Comparison of ENCODE assay signal across 12 cellular contexts in genomic region chr11:11976476-11977187, GRCh38. TPM values are rescaled to one million over a fixed set of nuclear protein-coding genes. Genes with fewer than 3 reads are reported as not detected.
DNase-seq lines count a peak whose midpoint lies in the region; ATAC-seq, FAIRE-seq and TF ChIP-seq lines count a peak whose summit lies in the region.
"Had no signal": no experiment of that assay in that cellular context is flagged by ENCODE, and none has a peak within 500 bp of the region (broad histone marks: within the 10 kb centered on the region; RNA-seq: fewer than 3 reads in every experiment).

No MANE protein-coding gene starts in this region.

- H3K9me2 ChIP-seq in HCT116 (ENCODE audit: insufficient read depth): no peaks in the 10 kb centered on the region

- H3K4me1 ChIP-seq in HCT116 (ENCODE audit: control insufficient read depth in 1 of 2, insufficient read depth in 2 of 2, low read length in 2 of 2): peaks cover 25 to 44% of the 10 kb centered on the region in 2 experiments
- H3K4me1 ChIP-seq in astrocyte (ENCODE audit: insufficient read depth, low read length): peaks cover 80% of the 10 kb centered on the region
- H3K4me1 ChIP-seq in left ventricle myocardium inferior: peaks cover 100% of the 10 kb centered on the region
- H3K4me1 ChIP-seq in sigmoid colon: peaks cover 0 to 84% (median 82%) of the 10 kb centered on the region in 4 donors

- H3K27ac Mint-ChIP-seq in astrocyte (ENCODE audit: unreplicated experiment): peak overlapping the region; percentile 99
- H3K27ac Mint-ChIP-seq: activated CD4-positive, alpha-beta T cell treated with anti-CD3 and anti-CD28 coated beads for 36 hours; activated naive CD8-positive, alpha-beta T cell treated with anti-CD3 and anti-CD28 coated beads, Interleukin-2, amount 50 U/mL, for 24 hours had no signal

- FAIRE-seq in astrocyte (lab: Jason Lieb, UNC): no peak

- TF ChIP-seq RAD21 in HCT116 (IDR thresholded peaks at IDR 0.05; ENCODE audit: low read depth): no peak

- peak overlapping the region; percentile 68 for H3K4me3 Mint-ChIP-seq in astrocyte (ENCODE audit: unreplicated experiment)
- H3K4me3 Mint-ChIP-seq: activated CD4-positive, alpha-beta T cell treated with anti-CD3 and anti-CD28 coated beads for 36 hours; activated naive CD8-positive, alpha-beta T cell treated with anti-CD3 and anti-CD28 coated beads, Interleukin-2, amount 50 U/mL, for 24 hours had no signal

- H3K36me3 Mint-ChIP-seq in astrocyte (ENCODE audit: low read depth, unreplicated experiment): peaks cover 36% of the 10 kb centered on the region

- peaks cover 2% of the 10 kb centered on the region for H3K9me3 Mint-ChIP-seq in astrocyte (ENCODE audit: unreplicated experiment)
- H3K9me3 Mint-ChIP-seq: activated naive CD8-positive, alpha-beta T cell treated with anti-CD3 and anti-CD28 coated beads, Interleukin-2, amount 50 U/mL, for 24 hours had no signal

- H3K4me2 ChIP-seq in HCT116 (ENCODE audit: low read length) (peak overlapping the region; percentile 79), astrocyte (ENCODE audit: low read length) (peak overlapping the region; percentile 68)
- H3K4me2 ChIP-seq: KMS-11 had no signal

- CTCF ChIA-PET in HCT116 (lab: Charles Lee): interaction anchor here (0.6 to 2.4 kb wide), 3 partner anchors 11 to 123 kb away, joined by 3 to 21 read pairs (median 4); no protein-coding TSS in a partner anchor

- H3K79me2 ChIP-seq in HCT116 (ENCODE audit: insufficient read depth, low read length) (no peaks in the 10 kb centered on the region), astrocyte (ENCODE audit: insufficient read depth, low read length) (peaks cover 19% of the 10 kb centered on the region)

- POLR2A ChIA-PET in HCT116 (lab: Charles Lee): no interaction called here

- H3K9me3 ChIP-seq in HCT116 (ENCODE audit: control insufficient read depth in 1 of 2, insufficient read depth in 1 of 2, low read depth in 1 of 2, low read length in 2 of 2) (no peaks in the 10 kb centered on the region; a peak in 1 of 4 replicates), astrocyte (ENCODE audit: insufficient read depth, low read depth, low read length) (peaks cover 7% of the 10 kb centered on the region), left ventricle myocardium inferior (replicated peaks) (no peaks in the 10 kb centered on the region), sigmoid colon (no peaks in the 10 kb centered on the region)
- H3K9me3 ChIP-seq: gastrocnemius medialis had no signal

- BruUV-seq in HCT116 (replicated peaks; lab: Mats Ljungman, UMichigan): no TSS peak

- peak overlapping the region; percentile 45 for H3K9ac ChIP-seq in HCT116 (ENCODE audit: low read length)
- peak overlapping the region; percentile 75 for H3K9ac ChIP-seq in astrocyte (ENCODE audit: low read length)
- H3K9ac ChIP-seq: KMS-11 had no signal

- WGBS in sigmoid colon, 2 donors: 68 to 69% methylated on average over 7 of the region's 7 CpGs

- H3K27me3 Mint-ChIP-seq in astrocyte (ENCODE audit: low read depth, unreplicated experiment): no peaks in the 10 kb centered on the region
- H3K27me3 Mint-ChIP-seq: activated CD4-positive, alpha-beta T cell treated with anti-CD3 and anti-CD28 coated beads for 36 hours had no signal

- H3K4me3 ChIP-seq in HCT116 (replicated peaks in 1 of 2; ENCODE audit: low read depth in 1 of 2, low read length in 2 of 2) (peak overlapping the region in 1 of 2 experiments; percentile 44; a peak in 3 of 4 replicates), astrocyte (ENCODE audit: insufficient read depth, low read depth, low read length) (no peak overlapping the region), left ventricle myocardium inferior (peak overlapping the region; percentile 26), sigmoid colon (no peak overlapping the region)
- H3K4me3 ChIP-seq: gastrocnemius medialis had no signal

- no peak overlapping the region for H2AFZ ChIP-seq in HCT116 (ENCODE audit: low read depth, low read length, poor library complexity, severe bottlenecking)
- no peak overlapping the region for H2AFZ ChIP-seq in astrocyte (ENCODE audit: low read depth, low read length)

- TF ChIP-seq CTCF in HCT116 (IDR thresholded peaks at IDR 0.05 in 2 of 3, conservative IDR thresholded peaks at IDR 0.05 in 1 of 3; ENCODE audit: borderline replicate concordance in 1 of 3, insufficient read depth in 1 of 3, low read depth in 2 of 3, low read length in 2 of 3): no peak
- no peak for TF ChIP-seq CTCF in astrocyte (IDR thresholded peaks at IDR 0.05; ENCODE audit: insufficient read depth, low read depth, low read length)
- TF ChIP-seq CTCF in left ventricle myocardium inferior (IDR thresholded peaks at IDR 0.05; ENCODE audit: borderline replicate concordance): peak; percentile 21
- no peak for TF ChIP-seq CTCF in sigmoid colon (IDR thresholded peaks at IDR 0.05)

- TF ChIP-seq EP300 in sigmoid colon (IDR thresholded peaks at IDR 0.05): no peak

- H3K4me1 Mint-ChIP-seq in astrocyte (ENCODE audit: low read depth, unreplicated experiment): peaks cover 75% of the 10 kb centered on the region

- H4K20me1 ChIP-seq in HCT116 (ENCODE audit: insufficient read depth) (no peaks in the 10 kb centered on the region), astrocyte (ENCODE audit: insufficient read depth, low read length) (no peaks in the 10 kb centered on the region)

- H3K36me3 ChIP-seq in HCT116 (ENCODE audit: control insufficient read depth in 1 of 2, insufficient read depth in 2 of 2, low read length in 2 of 2): no peaks in the 10 kb centered on the region
- H3K36me3 ChIP-seq in astrocyte (ENCODE audit: insufficient read depth, low read length): no peaks in the 10 kb centered on the region
- H3K36me3 ChIP-seq in left ventricle myocardium inferior: no peaks in the 10 kb centered on the region
- no peaks in the 10 kb centered on the region for H3K36me3 ChIP-seq in sigmoid colon
- H3K36me3 ChIP-seq: gastrocnemius medialis had no signal

- RAD21 ChIA-PET in HCT116 (lab: Charles Lee; ENCODE audit: low non-redundant PET in 1 of 2, low total read pairs in 2 of 2, uncharacterized antibody in 2 of 2, unreplicated experiment in 2 of 2): interaction anchor here (1.1 to 1.4 kb wide), 2 partner anchors 10 to 68 kb away, joined by 3 read pairs; no protein-coding TSS in a partner anchor

- TF ChIP-seq POLR2A in HCT116 (IDR thresholded peaks at IDR 0.05; ENCODE audit: borderline replicate concordance, extremely low read depth, insufficient read depth, insufficient read length) (no peak), sigmoid colon (IDR thresholded peaks at IDR 0.05) (no peak)

- ATAC-seq in HCT116: peak; percentile 23
- no peak for ATAC-seq in GM19455 (IDR thresholded peaks at IDR 0.05; ENCODE audit: unreplicated experiment)
- ATAC-seq: activated CD4-positive, alpha-beta T cell treated with anti-CD3 and anti-CD28 coated beads for 36 hours; activated naive CD8-positive, alpha-beta T cell treated with anti-CD3 and anti-CD28 coated beads, Interleukin-2, amount 50 U/mL, for 24 hours had no signal

- intact Hi-C loops in HCT116 (cut with micrococcal nuclease): no loop called here
- intact Hi-C loops in left ventricle myocardium inferior (cut with micrococcal nuclease): no loop called here
- intact Hi-C loops in sigmoid colon (cut with DNase I): loop anchor here (5.0 kb wide), 1 partner anchor 66 kb away; no protein-coding TSS in a partner anchor

- no peaks in the 10 kb centered on the region for H3K27me3 ChIP-seq in HCT116 (ENCODE audit: insufficient read depth, low read length)
- H3K27me3 ChIP-seq in astrocyte (ENCODE audit: insufficient read depth, low read length): no peaks in the 10 kb centered on the region
- H3K27me3 ChIP-seq in left ventricle myocardium inferior (ENCODE audit: low read depth): no peaks in the 10 kb centered on the region
- no peaks in the 10 kb centered on the region for H3K27me3 ChIP-seq in sigmoid colon
- H3K27me3 ChIP-seq: gastrocnemius medialis had no signal

- DNase-seq in HCT116 (ENCODE audit: low read depth, low spot score): no peak
- DNase-seq in astrocyte (ENCODE audit: low read depth): no peak
- DNase-seq in left ventricle myocardium inferior: no peak
- no peak for DNase-seq in sigmoid colon
- no peak for DNase-seq in SK-N-DZ (ENCODE audit: low spot score)
- DNase-seq in 8988T: no peak
- DNase-seq in NCI-H2196 (lab: John Stamatoyannopoulos, UW; ENCODE audit: unreplicated experiment): no peak
- DNase-seq: activated CD4-positive, alpha-beta T cell treated with anti-CD3 and anti-CD28 coated beads for 36 hours; activated naive CD8-positive, alpha-beta T cell treated with anti-CD3 and anti-CD28 coated beads, Interleukin-2, amount 50 U/mL, for 24 hours had no signal

- H3K27ac ChIP-seq in HCT116 (ENCODE audit: low read depth, low read length) (peak overlapping the region; percentile 60), astrocyte (ENCODE audit: low read depth, low read length) (peak overlapping the region; percentile 85), left ventricle myocardium inferior (replicated peaks) (peak overlapping the region; percentile 96), sigmoid colon (peak overlapping the region; percentile 62 to 87 (median 82))
- H3K27ac ChIP-seq: KMS-11 had no signal

TF ChIP-seq in HCT116, 20 proteins besides CTCF, POLR2A, EP300 and RAD21:
- no peak for TF ChIP-seq ZFX (IDR thresholded peaks at IDR 0.05)
- TF ChIP-seq CEBPB (IDR thresholded peaks at IDR 0.05; ENCODE audit: low read depth): no peak
- TF ChIP-seq ZNF274 (IDR thresholded peaks at IDR 0.05; ENCODE audit: low read depth, low read length): no peak
- no peak for TF ChIP-seq SRF (IDR thresholded peaks at IDR 0.05; ENCODE audit: low read depth)
- no peak for TF ChIP-seq EGR1 (IDR thresholded peaks at IDR 0.05; ENCODE audit: low read depth)
- TF ChIP-seq TCF7L2 (IDR thresholded peaks at IDR 0.05; ENCODE audit: borderline replicate concordance, extremely low read depth, insufficient read depth, insufficient read length): no peak
- TF ChIP-seq YY1 (IDR thresholded peaks at IDR 0.05; ENCODE audit: extremely low read depth, insufficient replicate concordance, low read depth, low read length): no peak
- no peak for TF ChIP-seq CBX3 (IDR thresholded peaks at IDR 0.05; ENCODE audit: low read depth)
TF ChIP-seq in HCT116: peak in this region for 0.

RNA-seq across cellular contexts. Expression of gene DKK3, which starts 31.8 kb away (rescaled TPM):
- total RNA-seq in HCT116 (2021; ENCODE audit: unreplicated experiment): 0.49 TPM
- polyA plus RNA-seq in HCT116 (2012): 0.20 TPM in 1 of 2 replicates, not detected in the other
- 307 and 328 TPM in 2 replicates for total RNA-seq in astrocyte
- total RNA-seq in left ventricle myocardium inferior: 769 TPM
- total RNA-seq in sigmoid colon: 100 to 1,000 TPM in 2 of 4 donors, 10 to 100 TPM in 2; 83.6 to 181 (median 95.0) TPM
- polyA plus RNA-seq in sigmoid colon: 10 to 100 TPM in 1 of 3 donors, 1 to 10 TPM in 2; 6.0 to 15.2 (median 9.0) TPM
- 41.0 and 47.8 TPM in 2 replicates for polyA plus RNA-seq in SK-N-DZ (2014; cell fraction: cytosol; rRNA removed)
- polyA plus RNA-seq in SK-N-DZ (2014; cell fraction: nucleus; rRNA removed): 37.4 and 46.4 TPM in 2 replicates
- total RNA-seq: activated CD4-positive, alpha-beta T cell treated with anti-CD3 and anti-CD28 coated beads for 36 hours had no signal

Comparison
In these comparisons a context has a peak if more than half of its experiments do, and no peak if none do; other contexts are left out.
1. RNA of gene DKK3, which starts 31.8 kb away (total RNA-seq): 769 TPM in left ventricle myocardium inferior (single experiment), 307 to 328 TPM in astrocyte and 83.6 to 181 TPM in sigmoid colon; 0.49 TPM in HCT116 (single experiment); every median in the first group is over 10 times any median in the second.
2. Peak in every context shown above with its lines, with median percentiles within 50 percentile points of each other: H3K27ac ChIP-seq.